ENCODE assay signal across 1 cellular context in the genomic region with DNA sequence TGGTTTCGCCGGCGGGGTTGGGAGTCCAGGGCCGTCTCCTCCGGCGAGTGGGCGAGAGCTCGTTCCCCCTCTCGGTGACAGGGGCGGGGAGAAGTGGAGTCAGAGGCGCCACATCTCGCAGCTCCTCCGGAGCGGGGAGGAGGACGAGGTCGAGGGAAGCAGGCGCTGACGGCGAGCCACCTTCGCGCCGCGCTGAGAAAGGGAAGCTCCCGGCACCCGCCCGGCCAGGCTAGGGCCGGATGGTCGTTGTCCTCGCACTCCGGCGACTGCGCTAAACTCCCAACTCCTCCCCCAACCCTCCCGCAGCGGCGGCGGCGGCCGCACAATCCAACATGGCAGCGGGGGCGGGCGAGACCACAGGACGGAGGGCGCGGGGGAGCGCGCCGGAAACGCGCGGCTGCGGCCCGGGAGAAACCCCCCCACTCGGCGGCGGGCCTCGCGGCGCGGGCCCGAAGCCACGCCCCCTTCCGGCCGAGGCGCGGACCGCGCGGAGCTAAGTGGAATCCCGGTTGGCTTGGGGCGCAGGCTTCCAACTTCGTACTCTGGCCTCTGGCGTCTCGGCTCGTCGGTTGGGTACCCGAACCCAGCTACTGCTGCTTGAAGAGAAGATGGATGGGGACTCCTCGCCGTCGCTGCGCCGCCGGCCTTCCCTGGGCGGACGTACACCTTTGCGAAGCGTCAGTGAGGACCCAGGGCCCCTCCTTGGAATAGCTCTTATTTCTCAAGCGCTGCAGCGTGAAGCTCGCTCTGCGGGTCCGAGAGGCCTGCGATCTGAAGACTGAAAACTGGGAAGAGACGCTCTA.
A peak's percentile ranks its signal among the peaks of the same experiment; 100 is the strongest.
TF ChIP-seq lines count a peak whose summit lies in the region.

WASL (minus strand) TSS at position 270 of the 803 bp plus-strand sequence; CDS start at position 1, 269 bp downstream.

TF ChIP-seq in SK-N-SH treated with all-trans-retinoic acid at 6 μM for 48 hours, 23 proteins besides CTCF, POLR2A, EP300 and RAD21 (continued from another document):
- TF ChIP-seq, protein P1, sequence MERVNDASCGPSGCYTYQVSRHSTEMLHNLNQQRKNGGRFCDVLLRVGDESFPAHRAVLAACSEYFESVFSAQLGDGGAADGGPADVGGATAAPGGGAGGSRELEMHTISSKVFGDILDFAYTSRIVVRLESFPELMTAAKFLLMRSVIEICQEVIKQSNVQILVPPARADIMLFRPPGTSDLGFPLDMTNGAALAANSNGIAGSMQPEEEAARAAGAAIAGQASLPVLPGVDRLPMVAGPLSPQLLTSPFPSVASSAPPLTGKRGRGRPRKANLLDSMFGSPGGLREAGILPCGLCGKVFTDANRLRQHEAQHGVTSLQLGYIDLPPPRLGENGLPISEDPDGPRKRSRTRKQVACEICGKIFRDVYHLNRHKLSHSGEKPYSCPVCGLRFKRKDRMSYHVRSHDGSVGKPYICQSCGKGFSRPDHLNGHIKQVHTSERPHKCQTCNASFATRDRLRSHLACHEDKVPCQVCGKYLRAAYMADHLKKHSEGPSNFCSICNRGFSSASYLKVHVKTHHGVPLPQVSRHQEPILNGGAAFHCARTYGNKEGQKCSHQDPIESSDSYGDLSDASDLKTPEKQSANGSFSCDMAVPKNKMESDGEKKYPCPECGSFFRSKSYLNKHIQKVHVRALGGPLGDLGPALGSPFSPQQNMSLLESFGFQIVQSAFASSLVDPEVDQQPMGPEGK (CRISPR knock-in tag; IDR thresholded peaks at IDR 0.05; ENCODE audit: borderline replicate concordance) = no peak
- no peak for TF ChIP-seq BACH2 (CRISPR knock-in tag; IDR thresholded peaks at IDR 0.05; ENCODE audit: borderline replicate concordance)
- no peak for TF ChIP-seq TOX (CRISPR knock-in tag; IDR thresholded peaks at IDR 0.05; ENCODE audit: borderline replicate concordance)
- no peak for TF ChIP-seq SNAI2 (CRISPR knock-in tag; IDR thresholded peaks at IDR 0.05)
- no peak for TF ChIP-seq PPARA (CRISPR knock-in tag; IDR thresholded peaks at IDR 0.05; ENCODE audit: borderline replicate concordance)
- TF ChIP-seq ARNTL (CRISPR knock-in tag; IDR thresholded peaks at IDR 0.05; ENCODE audit: borderline replicate concordance, low read depth) = no peak
- peak; percentile 66; the same call in 1 of the 2 replicates for TF ChIP-seq ZFP3 (CRISPR knock-in tag; IDR thresholded peaks at IDR 0.05)
- TF ChIP-seq, protein P2, sequence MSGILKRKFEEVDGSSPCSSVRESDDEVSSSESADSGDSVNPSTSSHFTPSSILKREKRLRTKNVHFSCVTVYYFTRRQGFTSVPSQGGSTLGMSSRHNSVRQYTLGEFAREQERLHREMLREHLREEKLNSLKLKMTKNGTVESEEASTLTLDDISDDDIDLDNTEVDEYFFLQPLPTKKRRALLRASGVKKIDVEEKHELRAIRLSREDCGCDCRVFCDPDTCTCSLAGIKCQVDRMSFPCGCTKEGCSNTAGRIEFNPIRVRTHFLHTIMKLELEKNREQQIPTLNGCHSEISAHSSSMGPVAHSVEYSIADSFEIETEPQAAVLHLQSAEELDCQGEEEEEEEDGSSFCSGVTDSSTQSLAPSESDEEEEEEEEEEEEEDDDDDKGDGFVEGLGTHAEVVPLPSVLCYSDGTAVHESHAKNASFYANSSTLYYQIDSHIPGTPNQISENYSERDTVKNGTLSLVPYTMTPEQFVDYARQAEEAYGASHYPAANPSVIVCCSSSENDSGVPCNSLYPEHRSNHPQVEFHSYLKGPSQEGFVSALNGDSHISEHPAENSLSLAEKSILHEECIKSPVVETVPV (CRISPR knock-in tag; IDR thresholded peaks at IDR 0.05) = no peak
- 0 out of 2 replicates have a peak, but pooled peaks have one; percentile 22 for TF ChIP-seq CSDC2 (CRISPR knock-in tag; IDR thresholded peaks at IDR 0.05)
- TF ChIP-seq ZNF565 (CRISPR knock-in tag; conservative IDR thresholded peaks at IDR 0.05; ENCODE audit: low read depth) = no peak
- TF ChIP-seq ZFP30 (CRISPR knock-in tag; IDR thresholded peaks at IDR 0.05) = no peak
- TF ChIP-seq ZC3H10 (CRISPR knock-in tag; IDR thresholded peaks at IDR 0.05) = peak; percentile 19; the same call in 1 of the 2 replicates
- no peak for TF ChIP-seq ISL1 (CRISPR knock-in tag; IDR thresholded peaks at IDR 0.05)
- 0 out of 2 replicates have a peak, but pooled peaks have one; percentile 27 for TF ChIP-seq GLIS3 (CRISPR knock-in tag; IDR thresholded peaks at IDR 0.05)
- TF ChIP-seq RARB (CRISPR knock-in tag; IDR thresholded peaks at IDR 0.05) = no peak
- TF ChIP-seq ESRRG (CRISPR knock-in tag; IDR thresholded peaks at IDR 0.05) = no peak
- no peak for TF ChIP-seq ZNF8 (CRISPR knock-in tag; IDR thresholded peaks at IDR 0.05)
- TF ChIP-seq, protein P3, sequence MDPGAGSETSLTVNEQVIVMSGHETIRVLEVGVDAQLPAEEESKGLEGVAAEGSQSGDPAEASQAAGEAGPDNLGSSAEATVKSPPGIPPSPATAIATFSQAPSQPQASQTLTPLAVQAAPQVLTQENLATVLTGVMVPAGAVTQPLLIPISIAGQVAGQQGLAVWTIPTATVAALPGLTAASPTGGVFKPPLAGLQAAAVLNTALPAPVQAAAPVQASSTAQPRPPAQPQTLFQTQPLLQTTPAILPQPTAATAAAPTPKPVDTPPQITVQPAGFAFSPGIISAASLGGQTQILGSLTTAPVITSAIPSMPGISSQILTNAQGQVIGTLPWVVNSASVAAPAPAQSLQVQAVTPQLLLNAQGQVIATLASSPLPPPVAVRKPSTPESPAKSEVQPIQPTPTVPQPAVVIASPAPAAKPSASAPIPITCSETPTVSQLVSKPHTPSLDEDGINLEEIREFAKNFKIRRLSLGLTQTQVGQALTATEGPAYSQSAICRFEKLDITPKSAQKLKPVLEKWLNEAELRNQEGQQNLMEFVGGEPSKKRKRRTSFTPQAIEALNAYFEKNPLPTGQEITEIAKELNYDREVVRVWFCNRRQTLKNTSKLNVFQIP (CRISPR knock-in tag; IDR thresholded peaks at IDR 0.05; ENCODE audit: borderline replicate concordance, low read depth) = no peak
TF ChIP-seq in SK-N-SH treated with all-trans-retinoic acid at 6 μM for 48 hours: peak in this region for 5.
